In genomic region chr14:62347658-62348057, GRCh38 we compare ENCODE assay signal across 26 cellular contexts.
"Had no signal": no experiment of that assay in that cellular context is flagged by ENCODE, and none has a peak within 500 bp of the region (broad histone marks: within the 10 kb centered on the region; RNA-seq: fewer than 3 reads in every experiment).

No MANE protein-coding gene starts in this region.

- H3K4me3 ChIP-seq: adrenal gland, body of pancreas, colonic mucosa, esophagus squamous epithelium, gastroesophageal sphincter had no signal

- DNase-seq: activated CD4-positive, alpha-beta memory T cell treated with anti-CD3 and anti-CD28 coated beads for 36 hours; activated CD4-positive, alpha-beta T cell treated with anti-CD3 and anti-CD28 coated beads for 36 hours; activated CD4-positive, alpha-beta T cell treated with anti-CD3 and anti-CD28 coated beads, Interleukin-2, amount 10 ng/mL, durations not matched to agents 24 days and 14 days; activated CD4-positive, CD25-positive, alpha-beta regulatory T cell; activated CD4-positive, CD25-positive, alpha-beta regulatory T cell treated with anti-CD3 and anti-CD28 coated beads, Interleukin-2, amount 50 U/mL, for 72 hours; activated CD8-positive, alpha-beta memory T cell treated with anti-CD3 and anti-CD28 coated beads, Interleukin-2, amount 10 ng/mL, durations not matched to agents 7 days and 5 days; activated CD8-positive, alpha-beta memory T cell treated with anti-CD3 and anti-CD28 coated beads, Interleukin-2, amount 50 U/mL, for 4 hours; activated CD8-positive, alpha-beta T cell treated with anti-CD3 and anti-CD28 coated beads, Interleukin-2, amount 10 ng/mL, durations not matched to agents 7 days and 5 days; activated effector memory CD4-positive, alpha-beta T cell treated with anti-CD3 and anti-CD28 coated beads, Interleukin-2, amount 50 U/mL, for 16 hours; activated naive CD4-positive, alpha-beta T cell treated with anti-CD3 and anti-CD28 coated beads for 36 hours; activated naive CD8-positive, alpha-beta T cell treated with anti-CD3 and anti-CD28 coated beads for 36 hours; activated naive CD8-positive, alpha-beta T cell treated with anti-CD3 and anti-CD28 coated beads, Interleukin-2, amount 50 U/mL, for 24 hours; activated T-cell treated with anti-CD3 and anti-CD28 coated beads, Interleukin-2, amount 50 U/mL, for 1 hour; activated T-cell treated with anti-CD3 and anti-CD28 coated beads, Interleukin-2, amount 50 U/mL, for 48 hours; adrenal gland; amygdala; aorta; body of pancreas; caudate nucleus; colonic mucosa; effector CD8-positive, alpha-beta T cell; esophagus squamous epithelium; foreskin melanocyte; T-helper 2 cell had no signal

- H3K4me1 ChIP-seq: adrenal gland, body of pancreas, colonic mucosa, esophagus squamous epithelium, gastroesophageal sphincter had no signal

- H3K36me3 ChIP-seq: adrenal gland, colonic mucosa, esophagus squamous epithelium, gastroesophageal sphincter had no signal

- H3K27me3 ChIP-seq: adrenal gland, body of pancreas, colonic mucosa, esophagus squamous epithelium, gastroesophageal sphincter had no signal

- ATAC-seq: activated CD4-positive, alpha-beta T cell treated with anti-CD3 and anti-CD28 coated beads for 36 hours; activated CD8-positive, alpha-beta memory T cell treated with anti-CD3 and anti-CD28 coated beads, Interleukin-2, amount 10 ng/mL, durations not matched to agents 7 days and 5 days; activated CD8-positive, alpha-beta T cell treated with anti-CD3 and anti-CD28 coated beads, Interleukin-2, amount 10 ng/mL, durations not matched to agents 7 days and 5 days; activated naive CD8-positive, alpha-beta T cell treated with anti-CD3 and anti-CD28 coated beads, Interleukin-2, amount 50 U/mL, for 24 hours; body of pancreas; gastroesophageal sphincter had no signal

- H3K27ac ChIP-seq: adrenal gland, body of pancreas, colonic mucosa, epithelial cell of prostate, esophagus squamous epithelium, gastroesophageal sphincter had no signal
